ENCODE assay signal across 1 cellular context in genomic region chr13:99281811-99282263, GRCh38.
TF ChIP-seq lines count a peak whose summit lies in the region.

No MANE protein-coding gene starts in this region.

TF ChIP-seq in HepG2, 621 proteins besides CTCF, POLR2A, EP300 and RAD21:
- TF ChIP-seq, protein P1, sequence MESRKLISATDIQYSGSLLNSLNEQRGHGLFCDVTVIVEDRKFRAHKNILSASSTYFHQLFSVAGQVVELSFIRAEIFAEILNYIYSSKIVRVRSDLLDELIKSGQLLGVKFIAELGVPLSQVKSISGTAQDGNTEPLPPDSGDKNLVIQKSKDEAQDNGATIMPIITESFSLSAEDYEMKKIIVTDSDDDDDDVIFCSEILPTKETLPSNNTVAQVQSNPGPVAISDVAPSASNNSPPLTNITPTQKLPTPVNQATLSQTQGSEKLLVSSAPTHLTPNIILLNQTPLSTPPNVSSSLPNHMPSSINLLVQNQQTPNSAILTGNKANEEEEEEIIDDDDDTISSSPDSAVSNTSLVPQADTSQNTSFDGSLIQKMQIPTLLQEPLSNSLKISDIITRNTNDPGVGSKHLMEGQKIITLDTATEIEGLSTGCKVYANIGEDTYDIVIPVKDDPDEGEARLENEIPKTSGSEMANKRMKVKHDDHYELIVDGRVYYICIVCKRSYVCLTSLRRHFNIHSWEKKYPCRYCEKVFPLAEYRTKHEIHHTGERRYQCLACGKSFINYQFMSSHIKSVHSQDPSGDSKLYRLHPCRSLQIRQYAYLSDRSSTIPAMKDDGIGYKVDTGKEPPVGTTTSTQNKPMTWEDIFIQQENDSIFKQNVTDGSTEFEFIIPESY (CRISPR knock-in tag; IDR thresholded peaks at IDR 0.05): peak; percentile 78; the same call in 1 of the 2 replicates
- TF ChIP-seq ZNF589 (CRISPR knock-in tag; conservative IDR thresholded peaks at IDR 0.05): no peak
TF ChIP-seq in HepG2: peak in this region for 1.
